ENCODE assay signal across 36 cellular contexts in genomic region chr6:165769884-165770283, GRCh38.
"Had no signal": no experiment of that assay in that cellular context is flagged by ENCODE, and none has a peak within 500 bp of the region (broad histone marks: within the 10 kb centered on the region; RNA-seq: fewer than 3 reads in every experiment).

No MANE protein-coding gene starts in this region.

- DNase-seq: activated B cell treated with CpG ODN at 0.5 μM for 24 hours; activated CD4-positive, alpha-beta memory T cell treated with anti-CD3 and anti-CD28 coated beads for 36 hours; activated CD4-positive, alpha-beta T cell treated with anti-CD3 and anti-CD28 coated beads for 4 hours; activated CD4-positive, alpha-beta T cell treated with anti-CD3 and anti-CD28 coated beads, Interleukin-2, amount 50 U/mL, for 1 hour; activated CD4-positive, CD25-positive, alpha-beta regulatory T cell treated with anti-CD3 and anti-CD28 coated beads, Interleukin-2, amount 50 U/mL, for 72 hours; activated CD8-positive, alpha-beta memory T cell treated with anti-CD3 and anti-CD28 coated beads, Interleukin-2, amount 50 U/mL, for 4 hours; activated gamma-delta T cell treated with Interleukin-2 at 50 U/mL for 16 hours; activated naive CD4-positive, alpha-beta T cell treated with anti-CD3 and anti-CD28 coated beads, Interleukin-2, amount 10 ng/mL, durations not matched to agents 7 days and 5 days; activated naive CD8-positive, alpha-beta T cell treated with anti-CD3 and anti-CD28 coated beads, Interleukin-2, amount 50 U/mL, for 24 hours; activated T-cell treated with anti-CD3 and anti-CD28 coated beads for 4 hours; activated T-cell treated with anti-CD3 and anti-CD28 coated beads, Interleukin-2, amount 50 U/mL, for 4 hours; anterior cingulate cortex; caudate nucleus; Kasumi-1; KG1; MM.1S; NCI-H1092; NCI-H1436 treated with DMSO at 0.1 percent for 48 hours; NCI-H1694 treated with DMSO at 0.1 percent for 48 hours; NCI-H2029; NCI-H510A; NCI-H526; NCI-H748 treated with DMSO at 0.1 percent for 48 hours; NK-92 treated with Interleukin-12 subunit alpha and Interleukin-12 subunit beta, amount 100 ng/mL, for 24 hours; PC-9; SIG-M5; SW 1271; T-helper 1 cell; T-helper 2 cell; T-helper 9 cell had no signal

- H3K4me3 Mint-ChIP-seq: activated B cell treated with CpG ODN at 0.5 μM for 24 hours; activated CD4-positive, alpha-beta memory T cell treated with anti-CD3 and anti-CD28 coated beads for 36 hours; activated naive CD4-positive, alpha-beta T cell treated with anti-CD3 and anti-CD28 coated beads, Interleukin-2, amount 10 ng/mL, durations not matched to agents 7 days and 5 days; activated naive CD8-positive, alpha-beta T cell; activated naive CD8-positive, alpha-beta T cell treated with anti-CD3 and anti-CD28 coated beads, Interleukin-2, amount 50 U/mL, for 24 hours; activated T-cell treated with anti-CD3 and anti-CD28 coated beads, Interleukin-2, amount 50 U/mL, for 4 hours; activated T-helper 1 cell treated with anti-CD3 and anti-CD28 coated beads, Interleukin-12 subunit alpha, Interleukin-12 subunit beta, Interleukin-2, Interleukin-4 antibody, amounts not matched to agents 30 ng/mL and 10 ng/mL and 1 ng/mL, durations not matched to agents 14 hours and 24 hours and 36 hours; brain had no signal

- ATAC-seq: activated naive CD8-positive, alpha-beta T cell treated with anti-CD3 and anti-CD28 coated beads, Interleukin-2, amount 50 U/mL, for 24 hours; activated T-cell treated with anti-CD3 and anti-CD28 coated beads, Interleukin-2, amount 50 U/mL, for 4 hours; Right ventricle myocardium inferior had no signal

- H3K27ac ChIP-seq: PC-9, RWPE1, VCaP had no signal

- H3K4me1 Mint-ChIP-seq: activated B cell treated with CpG ODN at 0.5 μM for 24 hours; activated naive CD4-positive, alpha-beta T cell treated with anti-CD3 and anti-CD28 coated beads, Interleukin-2, amount 10 ng/mL, durations not matched to agents 7 days and 5 days had no signal

- H3K27ac Mint-ChIP-seq: activated B cell treated with CpG ODN at 0.5 μM for 24 hours; activated CD4-positive, alpha-beta memory T cell treated with anti-CD3 and anti-CD28 coated beads for 36 hours; activated naive CD4-positive, alpha-beta T cell treated with anti-CD3 and anti-CD28 coated beads, Interleukin-2, amount 10 ng/mL, durations not matched to agents 7 days and 5 days; activated naive CD8-positive, alpha-beta T cell; activated naive CD8-positive, alpha-beta T cell treated with anti-CD3 and anti-CD28 coated beads, Interleukin-2, amount 50 U/mL, for 24 hours; activated T-helper 1 cell treated with anti-CD3 and anti-CD28 coated beads, Interleukin-12 subunit alpha, Interleukin-12 subunit beta, Interleukin-2, Interleukin-4 antibody, amounts not matched to agents 30 ng/mL and 10 ng/mL and 1 ng/mL, durations not matched to agents 14 hours and 24 hours and 36 hours had no signal

- H3K4me3 ChIP-seq: PC-9 had no signal

- H3K36me3 Mint-ChIP-seq: activated CD4-positive, alpha-beta memory T cell treated with anti-CD3 and anti-CD28 coated beads for 36 hours; activated naive CD4-positive, alpha-beta T cell treated with anti-CD3 and anti-CD28 coated beads, Interleukin-2, amount 10 ng/mL, durations not matched to agents 7 days and 5 days; activated naive CD8-positive, alpha-beta T cell; brain had no signal

- H3K9me3 Mint-ChIP-seq: activated B cell treated with CpG ODN at 0.5 μM for 24 hours; activated CD4-positive, alpha-beta memory T cell treated with anti-CD3 and anti-CD28 coated beads for 36 hours; activated naive CD4-positive, alpha-beta T cell treated with anti-CD3 and anti-CD28 coated beads, Interleukin-2, amount 10 ng/mL, durations not matched to agents 7 days and 5 days; activated naive CD8-positive, alpha-beta T cell treated with anti-CD3 and anti-CD28 coated beads, Interleukin-2, amount 50 U/mL, for 24 hours; activated T-cell treated with anti-CD3 and anti-CD28 coated beads, Interleukin-2, amount 50 U/mL, for 4 hours; activated T-helper 1 cell treated with anti-CD3 and anti-CD28 coated beads, Interleukin-12 subunit alpha, Interleukin-12 subunit beta, Interleukin-2, Interleukin-4 antibody, amounts not matched to agents 30 ng/mL and 10 ng/mL and 1 ng/mL, durations not matched to agents 14 hours and 24 hours and 36 hours had no signal
